1 cellular context compared by ENCODE assay signal in the genomic region with DNA sequence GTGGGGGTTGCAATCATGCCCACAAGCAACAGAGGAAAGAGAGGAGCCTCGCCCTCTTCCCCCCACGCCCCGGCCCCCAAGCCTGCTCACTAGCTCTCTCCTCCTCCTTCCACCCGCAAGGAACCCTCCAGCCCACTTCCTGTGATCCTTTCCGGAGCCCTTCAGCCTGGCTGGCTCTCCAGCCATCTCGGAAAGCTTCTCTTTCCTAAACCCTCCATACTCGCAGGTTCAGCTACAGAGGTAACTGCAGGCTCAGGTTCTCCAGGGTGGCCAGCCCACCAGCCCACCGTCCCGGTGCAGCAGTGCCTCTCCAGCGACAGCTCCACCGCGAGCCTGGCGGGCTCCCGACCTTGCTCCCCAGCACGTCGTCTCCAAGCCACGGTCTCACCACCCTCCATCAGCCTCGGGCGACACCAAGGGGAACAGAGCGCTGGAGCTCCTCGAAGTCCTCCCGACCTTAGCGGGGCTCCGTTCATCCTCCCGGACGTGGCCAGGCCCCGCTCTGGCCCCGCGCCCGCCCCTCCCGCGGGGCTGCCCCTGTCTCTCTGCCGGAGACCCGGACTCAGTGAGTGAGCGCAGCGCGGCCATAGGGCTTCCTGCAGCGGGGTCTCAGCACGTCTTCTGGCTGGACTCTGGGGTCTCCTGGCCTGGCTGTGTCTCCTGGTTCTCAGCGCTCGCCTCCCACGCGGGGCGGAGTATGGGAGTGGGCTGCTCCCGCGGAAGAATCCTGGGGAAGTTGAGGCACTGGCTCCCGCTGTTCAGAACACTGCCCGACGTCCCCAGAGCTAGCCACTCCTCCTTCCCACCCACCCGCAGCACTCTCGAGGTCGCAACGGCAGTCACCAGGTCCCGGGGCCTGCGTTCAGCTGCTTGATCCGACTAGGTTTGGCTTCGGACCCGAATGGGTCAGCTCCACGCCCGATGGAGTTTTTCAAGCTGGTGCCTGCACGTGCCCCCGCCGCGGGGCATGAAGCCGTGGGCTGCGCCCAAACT.
TF ChIP-seq lines count a peak whose summit lies in the region.

No MANE protein-coding gene starts in this region.

TF ChIP-seq in K562, 482 proteins besides CTCF, POLR2A, EP300 and RAD21 (continued from another document and continues in another):
- TF ChIP-seq, protein P1, sequence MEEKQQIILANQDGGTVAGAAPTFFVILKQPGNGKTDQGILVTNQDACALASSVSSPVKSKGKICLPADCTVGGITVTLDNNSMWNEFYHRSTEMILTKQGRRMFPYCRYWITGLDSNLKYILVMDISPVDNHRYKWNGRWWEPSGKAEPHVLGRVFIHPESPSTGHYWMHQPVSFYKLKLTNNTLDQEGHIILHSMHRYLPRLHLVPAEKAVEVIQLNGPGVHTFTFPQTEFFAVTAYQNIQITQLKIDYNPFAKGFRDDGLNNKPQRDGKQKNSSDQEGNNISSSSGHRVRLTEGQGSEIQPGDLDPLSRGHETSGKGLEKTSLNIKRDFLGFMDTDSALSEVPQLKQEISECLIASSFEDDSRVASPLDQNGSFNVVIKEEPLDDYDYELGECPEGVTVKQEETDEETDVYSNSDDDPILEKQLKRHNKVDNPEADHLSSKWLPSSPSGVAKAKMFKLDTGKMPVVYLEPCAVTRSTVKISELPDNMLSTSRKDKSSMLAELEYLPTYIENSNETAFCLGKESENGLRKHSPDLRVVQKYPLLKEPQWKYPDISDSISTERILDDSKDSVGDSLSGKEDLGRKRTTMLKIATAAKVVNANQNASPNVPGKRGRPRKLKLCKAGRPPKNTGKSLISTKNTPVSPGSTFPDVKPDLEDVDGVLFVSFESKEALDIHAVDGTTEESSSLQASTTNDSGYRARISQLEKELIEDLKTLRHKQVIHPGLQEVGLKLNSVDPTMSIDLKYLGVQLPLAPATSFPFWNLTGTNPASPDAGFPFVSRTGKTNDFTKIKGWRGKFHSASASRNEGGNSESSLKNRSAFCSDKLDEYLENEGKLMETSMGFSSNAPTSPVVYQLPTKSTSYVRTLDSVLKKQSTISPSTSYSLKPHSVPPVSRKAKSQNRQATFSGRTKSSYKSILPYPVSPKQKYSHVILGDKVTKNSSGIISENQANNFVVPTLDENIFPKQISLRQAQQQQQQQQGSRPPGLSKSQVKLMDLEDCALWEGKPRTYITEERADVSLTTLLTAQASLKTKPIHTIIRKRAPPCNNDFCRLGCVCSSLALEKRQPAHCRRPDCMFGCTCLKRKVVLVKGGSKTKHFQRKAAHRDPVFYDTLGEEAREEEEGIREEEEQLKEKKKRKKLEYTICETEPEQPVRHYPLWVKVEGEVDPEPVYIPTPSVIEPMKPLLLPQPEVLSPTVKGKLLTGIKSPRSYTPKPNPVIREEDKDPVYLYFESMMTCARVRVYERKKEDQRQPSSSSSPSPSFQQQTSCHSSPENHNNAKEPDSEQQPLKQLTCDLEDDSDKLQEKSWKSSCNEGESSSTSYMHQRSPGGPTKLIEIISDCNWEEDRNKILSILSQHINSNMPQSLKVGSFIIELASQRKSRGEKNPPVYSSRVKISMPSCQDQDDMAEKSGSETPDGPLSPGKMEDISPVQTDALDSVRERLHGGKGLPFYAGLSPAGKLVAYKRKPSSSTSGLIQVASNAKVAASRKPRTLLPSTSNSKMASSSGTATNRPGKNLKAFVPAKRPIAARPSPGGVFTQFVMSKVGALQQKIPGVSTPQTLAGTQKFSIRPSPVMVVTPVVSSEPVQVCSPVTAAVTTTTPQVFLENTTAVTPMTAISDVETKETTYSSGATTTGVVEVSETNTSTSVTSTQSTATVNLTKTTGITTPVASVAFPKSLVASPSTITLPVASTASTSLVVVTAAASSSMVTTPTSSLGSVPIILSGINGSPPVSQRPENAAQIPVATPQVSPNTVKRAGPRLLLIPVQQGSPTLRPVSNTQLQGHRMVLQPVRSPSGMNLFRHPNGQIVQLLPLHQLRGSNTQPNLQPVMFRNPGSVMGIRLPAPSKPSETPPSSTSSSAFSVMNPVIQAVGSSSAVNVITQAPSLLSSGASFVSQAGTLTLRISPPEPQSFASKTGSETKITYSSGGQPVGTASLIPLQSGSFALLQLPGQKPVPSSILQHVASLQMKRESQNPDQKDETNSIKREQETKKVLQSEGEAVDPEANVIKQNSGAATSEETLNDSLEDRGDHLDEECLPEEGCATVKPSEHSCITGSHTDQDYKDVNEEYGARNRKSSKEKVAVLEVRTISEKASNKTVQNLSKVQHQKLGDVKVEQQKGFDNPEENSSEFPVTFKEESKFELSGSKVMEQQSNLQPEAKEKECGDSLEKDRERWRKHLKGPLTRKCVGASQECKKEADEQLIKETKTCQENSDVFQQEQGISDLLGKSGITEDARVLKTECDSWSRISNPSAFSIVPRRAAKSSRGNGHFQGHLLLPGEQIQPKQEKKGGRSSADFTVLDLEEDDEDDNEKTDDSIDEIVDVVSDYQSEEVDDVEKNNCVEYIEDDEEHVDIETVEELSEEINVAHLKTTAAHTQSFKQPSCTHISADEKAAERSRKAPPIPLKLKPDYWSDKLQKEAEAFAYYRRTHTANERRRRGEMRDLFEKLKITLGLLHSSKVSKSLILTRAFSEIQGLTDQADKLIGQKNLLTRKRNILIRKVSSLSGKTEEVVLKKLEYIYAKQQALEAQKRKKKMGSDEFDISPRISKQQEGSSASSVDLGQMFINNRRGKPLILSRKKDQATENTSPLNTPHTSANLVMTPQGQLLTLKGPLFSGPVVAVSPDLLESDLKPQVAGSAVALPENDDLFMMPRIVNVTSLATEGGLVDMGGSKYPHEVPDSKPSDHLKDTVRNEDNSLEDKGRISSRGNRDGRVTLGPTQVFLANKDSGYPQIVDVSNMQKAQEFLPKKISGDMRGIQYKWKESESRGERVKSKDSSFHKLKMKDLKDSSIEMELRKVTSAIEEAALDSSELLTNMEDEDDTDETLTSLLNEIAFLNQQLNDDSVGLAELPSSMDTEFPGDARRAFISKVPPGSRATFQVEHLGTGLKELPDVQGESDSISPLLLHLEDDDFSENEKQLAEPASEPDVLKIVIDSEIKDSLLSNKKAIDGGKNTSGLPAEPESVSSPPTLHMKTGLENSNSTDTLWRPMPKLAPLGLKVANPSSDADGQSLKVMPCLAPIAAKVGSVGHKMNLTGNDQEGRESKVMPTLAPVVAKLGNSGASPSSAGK (IDR thresholded peaks at IDR 0.05) = peak; percentile 52
- no peak for TF ChIP-seq RUNX1 (IDR thresholded peaks at IDR 0.05; ENCODE audit: low read depth)
- TF ChIP-seq, protein P2, sequence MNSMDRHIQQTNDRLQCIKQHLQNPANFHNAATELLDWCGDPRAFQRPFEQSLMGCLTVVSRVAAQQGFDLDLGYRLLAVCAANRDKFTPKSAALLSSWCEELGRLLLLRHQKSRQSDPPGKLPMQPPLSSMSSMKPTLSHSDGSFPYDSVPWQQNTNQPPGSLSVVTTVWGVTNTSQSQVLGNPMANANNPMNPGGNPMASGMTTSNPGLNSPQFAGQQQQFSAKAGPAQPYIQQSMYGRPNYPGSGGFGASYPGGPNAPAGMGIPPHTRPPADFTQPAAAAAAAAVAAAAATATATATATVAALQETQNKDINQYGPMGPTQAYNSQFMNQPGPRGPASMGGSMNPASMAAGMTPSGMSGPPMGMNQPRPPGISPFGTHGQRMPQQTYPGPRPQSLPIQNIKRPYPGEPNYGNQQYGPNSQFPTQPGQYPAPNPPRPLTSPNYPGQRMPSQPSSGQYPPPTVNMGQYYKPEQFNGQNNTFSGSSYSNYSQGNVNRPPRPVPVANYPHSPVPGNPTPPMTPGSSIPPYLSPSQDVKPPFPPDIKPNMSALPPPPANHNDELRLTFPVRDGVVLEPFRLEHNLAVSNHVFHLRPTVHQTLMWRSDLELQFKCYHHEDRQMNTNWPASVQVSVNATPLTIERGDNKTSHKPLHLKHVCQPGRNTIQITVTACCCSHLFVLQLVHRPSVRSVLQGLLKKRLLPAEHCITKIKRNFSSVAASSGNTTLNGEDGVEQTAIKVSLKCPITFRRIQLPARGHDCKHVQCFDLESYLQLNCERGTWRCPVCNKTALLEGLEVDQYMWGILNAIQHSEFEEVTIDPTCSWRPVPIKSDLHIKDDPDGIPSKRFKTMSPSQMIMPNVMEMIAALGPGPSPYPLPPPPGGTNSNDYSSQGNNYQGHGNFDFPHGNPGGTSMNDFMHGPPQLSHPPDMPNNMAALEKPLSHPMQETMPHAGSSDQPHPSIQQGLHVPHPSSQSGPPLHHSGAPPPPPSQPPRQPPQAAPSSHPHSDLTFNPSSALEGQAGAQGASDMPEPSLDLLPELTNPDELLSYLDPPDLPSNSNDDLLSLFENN (IDR thresholded peaks at IDR 0.05; ENCODE audit: low read depth in 2 of 2, low read length in 2 of 2) = no peak
- TF ChIP-seq, protein P3, sequence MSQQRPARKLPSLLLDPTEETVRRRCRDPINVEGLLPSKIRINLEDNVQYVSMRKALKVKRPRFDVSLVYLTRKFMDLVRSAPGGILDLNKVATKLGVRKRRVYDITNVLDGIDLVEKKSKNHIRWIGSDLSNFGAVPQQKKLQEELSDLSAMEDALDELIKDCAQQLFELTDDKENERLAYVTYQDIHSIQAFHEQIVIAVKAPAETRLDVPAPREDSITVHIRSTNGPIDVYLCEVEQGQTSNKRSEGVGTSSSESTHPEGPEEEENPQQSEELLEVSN (IDR thresholded peaks at IDR 0.05; ENCODE audit: borderline replicate concordance in 1 of 2, extremely low read depth in 1 of 2, insufficient read depth in 1 of 2, insufficient read length in 1 of 2, low read depth in 1 of 2, low read length in 1 of 2, poor library complexity in 1 of 2, severe bottlenecking in 1 of 2) = peak in 1 of 2 experiments; percentile 23
- TF ChIP-seq SMAD4 (CRISPR knock-in tag; conservative IDR thresholded peaks at IDR 0.05) = no peak
- no peak for TF ChIP-seq TAL1 (IDR thresholded peaks at IDR 0.05)
- TF ChIP-seq, protein P4, sequence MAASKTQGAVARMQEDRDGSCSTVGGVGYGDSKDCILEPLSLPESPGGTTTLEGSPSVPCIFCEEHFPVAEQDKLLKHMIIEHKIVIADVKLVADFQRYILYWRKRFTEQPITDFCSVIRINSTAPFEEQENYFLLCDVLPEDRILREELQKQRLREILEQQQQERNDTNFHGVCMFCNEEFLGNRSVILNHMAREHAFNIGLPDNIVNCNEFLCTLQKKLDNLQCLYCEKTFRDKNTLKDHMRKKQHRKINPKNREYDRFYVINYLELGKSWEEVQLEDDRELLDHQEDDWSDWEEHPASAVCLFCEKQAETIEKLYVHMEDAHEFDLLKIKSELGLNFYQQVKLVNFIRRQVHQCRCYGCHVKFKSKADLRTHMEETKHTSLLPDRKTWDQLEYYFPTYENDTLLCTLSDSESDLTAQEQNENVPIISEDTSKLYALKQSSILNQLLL (CRISPR knock-in tag; IDR thresholded peaks at IDR 0.05; ENCODE audit: borderline replicate concordance) = no peak
- peak; percentile 50 for TF ChIP-seq RBFOX2 (IDR thresholded peaks at IDR 0.05; ENCODE audit: low read depth, low read length)
- no peak for TF ChIP-seq ZNF263 (CRISPR knock-in tag; IDR thresholded peaks at IDR 0.05; ENCODE audit: borderline replicate concordance)
- peak; percentile 57 for TF ChIP-seq GABPA (tag; conservative IDR thresholded peaks at IDR 0.05; ENCODE audit: low read depth)
- TF ChIP-seq, protein P5, sequence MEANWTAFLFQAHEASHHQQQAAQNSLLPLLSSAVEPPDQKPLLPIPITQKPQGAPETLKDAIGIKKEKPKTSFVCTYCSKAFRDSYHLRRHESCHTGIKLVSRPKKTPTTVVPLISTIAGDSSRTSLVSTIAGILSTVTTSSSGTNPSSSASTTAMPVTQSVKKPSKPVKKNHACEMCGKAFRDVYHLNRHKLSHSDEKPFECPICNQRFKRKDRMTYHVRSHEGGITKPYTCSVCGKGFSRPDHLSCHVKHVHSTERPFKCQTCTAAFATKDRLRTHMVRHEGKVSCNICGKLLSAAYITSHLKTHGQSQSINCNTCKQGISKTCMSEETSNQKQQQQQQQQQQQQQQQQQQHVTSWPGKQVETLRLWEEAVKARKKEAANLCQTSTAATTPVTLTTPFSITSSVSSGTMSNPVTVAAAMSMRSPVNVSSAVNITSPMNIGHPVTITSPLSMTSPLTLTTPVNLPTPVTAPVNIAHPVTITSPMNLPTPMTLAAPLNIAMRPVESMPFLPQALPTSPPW (CRISPR knock-in tag; IDR thresholded peaks at IDR 0.05) = peak; percentile 49; the same call in 1 of the 2 replicates
- TF ChIP-seq, protein P6, sequence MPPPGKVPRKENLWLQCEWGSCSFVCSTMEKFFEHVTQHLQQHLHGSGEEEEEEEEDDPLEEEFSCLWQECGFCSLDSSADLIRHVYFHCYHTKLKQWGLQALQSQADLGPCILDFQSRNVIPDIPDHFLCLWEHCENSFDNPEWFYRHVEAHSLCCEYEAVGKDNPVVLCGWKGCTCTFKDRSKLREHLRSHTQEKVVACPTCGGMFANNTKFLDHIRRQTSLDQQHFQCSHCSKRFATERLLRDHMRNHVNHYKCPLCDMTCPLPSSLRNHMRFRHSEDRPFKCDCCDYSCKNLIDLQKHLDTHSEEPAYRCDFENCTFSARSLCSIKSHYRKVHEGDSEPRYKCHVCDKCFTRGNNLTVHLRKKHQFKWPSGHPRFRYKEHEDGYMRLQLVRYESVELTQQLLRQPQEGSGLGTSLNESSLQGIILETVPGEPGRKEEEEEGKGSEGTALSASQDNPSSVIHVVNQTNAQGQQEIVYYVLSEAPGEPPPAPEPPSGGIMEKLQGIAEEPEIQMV (tag; conservative IDR thresholded peaks at IDR 0.05; ENCODE audit: low read depth) = no peak
- TF ChIP-seq MAZ (CRISPR knock-in tag; conservative IDR thresholded peaks at IDR 0.05 in 1 of 2, IDR thresholded peaks at IDR 0.05 in 1 of 2) = 0 out of 4 replicates have a peak, but pooled peaks of 1 of the 2 experiments have one; percentile 25
- TF ChIP-seq, protein P7, sequence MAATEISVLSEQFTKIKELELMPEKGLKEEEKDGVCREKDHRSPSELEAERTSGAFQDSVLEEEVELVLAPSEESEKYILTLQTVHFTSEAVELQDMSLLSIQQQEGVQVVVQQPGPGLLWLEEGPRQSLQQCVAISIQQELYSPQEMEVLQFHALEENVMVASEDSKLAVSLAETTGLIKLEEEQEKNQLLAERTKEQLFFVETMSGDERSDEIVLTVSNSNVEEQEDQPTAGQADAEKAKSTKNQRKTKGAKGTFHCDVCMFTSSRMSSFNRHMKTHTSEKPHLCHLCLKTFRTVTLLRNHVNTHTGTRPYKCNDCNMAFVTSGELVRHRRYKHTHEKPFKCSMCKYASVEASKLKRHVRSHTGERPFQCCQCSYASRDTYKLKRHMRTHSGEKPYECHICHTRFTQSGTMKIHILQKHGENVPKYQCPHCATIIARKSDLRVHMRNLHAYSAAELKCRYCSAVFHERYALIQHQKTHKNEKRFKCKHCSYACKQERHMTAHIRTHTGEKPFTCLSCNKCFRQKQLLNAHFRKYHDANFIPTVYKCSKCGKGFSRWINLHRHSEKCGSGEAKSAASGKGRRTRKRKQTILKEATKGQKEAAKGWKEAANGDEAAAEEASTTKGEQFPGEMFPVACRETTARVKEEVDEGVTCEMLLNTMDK (IDR thresholded peaks at IDR 0.05; ENCODE audit: borderline replicate concordance, insufficient read depth, low read depth, low read length, poor library complexity, severe bottlenecking) = no peak
- peak; percentile 44; the same call in 1 of the 2 replicates for TF ChIP-seq POLR2G (IDR thresholded peaks at IDR 0.05; ENCODE audit: low read depth, low read length)
- TF ChIP-seq L3MBTL2 (IDR thresholded peaks at IDR 0.05) = peak; percentile 48; the same call in 1 of the 2 replicates
